Comparison of ENCODE assay signal across 27 cellular contexts in the genomic region with DNA sequence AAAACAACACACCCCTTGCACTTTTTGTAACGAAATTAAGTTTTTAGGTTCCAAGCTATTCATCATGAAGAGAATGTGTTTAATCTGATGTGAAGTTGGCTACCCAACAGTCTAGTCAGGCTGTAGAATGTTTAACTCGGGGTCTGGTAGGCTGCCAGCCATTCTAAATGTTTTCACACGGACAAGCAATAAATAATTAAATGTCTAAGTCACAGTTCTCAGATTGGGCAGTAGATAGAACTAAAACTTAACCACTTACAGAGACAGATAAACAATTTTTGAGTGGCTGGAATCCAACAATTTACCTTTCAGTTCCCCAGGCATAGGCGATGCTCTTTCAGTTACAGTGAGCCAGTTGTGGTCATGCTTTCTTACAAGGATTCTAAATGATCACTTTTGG.
A peak's percentile ranks its signal among the peaks of the same experiment; 100 is the strongest.
DNase-seq lines count a peak whose midpoint lies in the region; ATAC-seq and TF ChIP-seq lines count a peak whose summit lies in the region.
"Had no signal": no experiment of that assay in that cellular context is flagged by ENCODE, and none has a peak within 500 bp of the region (broad histone marks: within the 10 kb centered on the region; RNA-seq: fewer than 3 reads in every experiment).

No MANE protein-coding gene starts in this region.

- H3K4me1 Mint-ChIP-seq in chondrocyte (ENCODE audit: low read depth) (peaks cover 7% of the 10 kb centered on the region), endothelial cell (ENCODE audit: unreplicated experiment) (peaks cover 45% of the 10 kb centered on the region)
- H3K4me1 Mint-ChIP-seq: activated CD4-positive, alpha-beta T cell treated with anti-CD3 and anti-CD28 coated beads, Interleukin-2, amount 10 ng/mL, durations not matched to agents 7 days and 5 days had no signal

- DNase-seq in EH (ENCODE audit: low read depth) (peak; percentile 29), KG1 (lab: John Stamatoyannopoulos, UW) (peak; percentile 17), chondrocyte (ENCODE audit: low spot score) (no peak), lung microvascular endothelial cell (ENCODE audit: low read depth in 2 of 2) (peak; percentile 15 to 64), endothelial cell (ENCODE audit: low spot score) (no peak), RKO (ENCODE audit: low spot score) (no peak), COLO668 (lab: John Stamatoyannopoulos, UW; ENCODE audit: unreplicated experiment) (no peak)
- DNase-seq: activated CD4-positive, alpha-beta T cell treated with anti-CD3 and anti-CD28 coated beads, Interleukin-2, amount 10 ng/mL, durations not matched to agents 7 days and 5 days; activated naive CD4-positive, alpha-beta T cell treated with anti-CD3 and anti-CD28 coated beads for 36 hours; activated T-cell treated with anti-CD3 and anti-CD28 coated beads, Interleukin-2, amount 50 U/mL, for 72 hours; BE2C; colonic mucosa; effector CD8-positive, alpha-beta T cell; foreskin keratinocyte; GDM1; hippocampal formation; Kasumi-1; MV-4-11; natural killer cell; NCI-H526; PC-9; SIG-M5; stimulated activated CD4-positive, alpha-beta T cell treated with anti-CD3 and anti-CD28 coated beads, Interleukin-2, amount 100 ng/mL, for 48 hours; T1000 had no signal

- H3K27ac Mint-ChIP-seq in chondrocyte (ENCODE audit: unreplicated experiment) (peak overlapping the region; percentile 66), endothelial cell (ENCODE audit: unreplicated experiment) (no peak overlapping the region)
- H3K27ac Mint-ChIP-seq: activated CD4-positive, alpha-beta T cell treated with anti-CD3 and anti-CD28 coated beads, Interleukin-2, amount 10 ng/mL, durations not matched to agents 7 days and 5 days; activated naive CD4-positive, alpha-beta T cell treated with anti-CD3 and anti-CD28 coated beads for 36 hours; activated T-cell treated with anti-CD3 and anti-CD28 coated beads, Interleukin-2, amount 50 U/mL, for 72 hours; type B pancreatic cell; WTC11 had no signal

- ATAC-seq in GM19467 (IDR thresholded peaks at IDR 0.05; ENCODE audit: unreplicated experiment): no peak
- ATAC-seq: activated T-cell treated with anti-CD3 and anti-CD28 coated beads, Interleukin-2, amount 50 U/mL, for 72 hours; foreskin keratinocyte; natural killer cell; WTC11 had no signal

- H3K9me3 Mint-ChIP-seq in chondrocyte (ENCODE audit: low read depth) (no peaks in the 10 kb centered on the region), endothelial cell (ENCODE audit: unreplicated experiment) (no peaks in the 10 kb centered on the region)
- H3K9me3 Mint-ChIP-seq: activated CD4-positive, alpha-beta T cell treated with anti-CD3 and anti-CD28 coated beads, Interleukin-2, amount 10 ng/mL, durations not matched to agents 7 days and 5 days; activated naive CD4-positive, alpha-beta T cell treated with anti-CD3 and anti-CD28 coated beads for 36 hours; activated T-cell treated with anti-CD3 and anti-CD28 coated beads, Interleukin-2, amount 50 U/mL, for 72 hours; natural killer cell; type B pancreatic cell; WTC11 had no signal

- H3K27me3 Mint-ChIP-seq in chondrocyte (ENCODE audit: low read depth) (no peaks in the 10 kb centered on the region), endothelial cell (ENCODE audit: unreplicated experiment) (no peaks in the 10 kb centered on the region)
- H3K27me3 Mint-ChIP-seq: activated CD4-positive, alpha-beta T cell treated with anti-CD3 and anti-CD28 coated beads, Interleukin-2, amount 10 ng/mL, durations not matched to agents 7 days and 5 days; type B pancreatic cell had no signal

- peaks cover 5% of the 10 kb centered on the region for H3K36me3 Mint-ChIP-seq in chondrocyte (ENCODE audit: low read depth)
- H3K36me3 Mint-ChIP-seq in endothelial cell (ENCODE audit: low read depth, unreplicated experiment): peaks cover 8% of the 10 kb centered on the region
- H3K36me3 Mint-ChIP-seq: natural killer cell had no signal

- no peak overlapping the region for H3K4me3 Mint-ChIP-seq in chondrocyte (ENCODE audit: unreplicated experiment)
- no peak overlapping the region for H3K4me3 Mint-ChIP-seq in endothelial cell (ENCODE audit: unreplicated experiment)
- H3K4me3 Mint-ChIP-seq: activated CD4-positive, alpha-beta T cell treated with anti-CD3 and anti-CD28 coated beads, Interleukin-2, amount 10 ng/mL, durations not matched to agents 7 days and 5 days; activated naive CD4-positive, alpha-beta T cell treated with anti-CD3 and anti-CD28 coated beads for 36 hours; activated T-cell treated with anti-CD3 and anti-CD28 coated beads, Interleukin-2, amount 50 U/mL, for 72 hours; natural killer cell; type B pancreatic cell; WTC11 had no signal

- no peak for TF ChIP-seq CTCF in chondrocyte (IDR thresholded peaks at IDR 0.05)
- TF ChIP-seq CTCF in endothelial cell (IDR thresholded peaks at IDR 0.05; ENCODE audit: unreplicated experiment): no peak

Comparison
In these comparisons a context has a peak if more than half of its experiments do, and no peak if none do; other contexts are left out.
1. DNase-seq: peak in EH (single experiment), KG1 (single experiment) and lung microvascular endothelial cell (2 of 2); none in chondrocyte (single experiment), endothelial cell (single experiment), RKO (single experiment) and COLO668 (single experiment).